Comparison of ENCODE assay signal across 9 cellular contexts in the genomic region with DNA sequence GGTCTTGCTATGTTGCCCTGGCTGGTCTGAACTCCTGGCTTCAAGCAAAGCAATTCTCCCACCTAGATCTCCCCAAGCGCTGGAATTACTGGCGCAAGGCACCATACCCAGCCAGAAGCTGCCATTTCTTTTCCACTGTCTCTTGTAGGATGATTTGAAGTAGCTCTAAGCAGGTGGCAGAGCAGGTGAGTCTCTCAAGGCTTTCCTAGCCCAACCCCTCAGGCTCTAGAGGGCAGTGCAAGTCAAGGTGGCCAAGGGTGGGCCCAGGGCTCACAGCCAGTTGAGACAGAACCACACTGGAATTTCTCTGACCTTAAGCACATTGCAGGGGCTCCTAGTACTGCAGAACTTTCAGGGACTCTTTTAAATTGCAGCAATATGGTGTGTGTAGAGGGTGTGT. TPM values are rescaled to one million over a fixed set of nuclear protein-coding genes. Genes with fewer than 3 reads are reported as not detected.
DNase-seq lines count a peak whose midpoint lies in the region; ATAC-seq and TF ChIP-seq lines count a peak whose summit lies in the region.
"Had no signal": no experiment of that assay in that cellular context is flagged by ENCODE, and none has a peak within 500 bp of the region (broad histone marks: within the 10 kb centered on the region; RNA-seq: fewer than 3 reads in every experiment).

No MANE protein-coding gene starts in this region.

- H3K4me3 ChIP-seq in kidney epithelial cell (ENCODE audit: low read depth, low read length) (no peak overlapping the region), MG63 (no peak overlapping the region)

- in situ Hi-C loops in ACHN (cut with HindIII; ENCODE audit: low pct_ligation_motif_present, low pct_unique_long_range_greater_than_20kb, low sequenced_read_pairs) (no loop called here), GM13977 (cut with MboI; ENCODE audit: low pct_unique_long_range_greater_than_20kb, low sequenced_read_pairs, unreplicated experiment) (no loop called here)

- DNase-seq in ACHN (peak; percentile 20), GM13977 (ENCODE audit: low spot score) (no peak), kidney epithelial cell (ENCODE audit: low read depth) (no peak), MG63 (no peak), cerebellum (ENCODE audit: low spot score) (no peak)
- DNase-seq: SHP77 treated with DMSO at 0.1 percent for 48 hours had no signal

- H3K9me3 ChIP-seq in MG63, result no peaks in the 10 kb centered on the region

- no peak overlapping the region for H3K27ac ChIP-seq in VCaP

- peak; percentile 46 for TF ChIP-seq CTCF in GM13977 (IDR thresholded peaks at IDR 0.05; ENCODE audit: extremely low read depth, insufficient read depth, missing control alignments)
- peak; percentile 61 for TF ChIP-seq CTCF in VCaP (conservative IDR thresholded peaks at IDR 0.05)
- peak; percentile 58 for TF ChIP-seq CTCF in kidney epithelial cell (IDR thresholded peaks at IDR 0.05; ENCODE audit: insufficient read depth, low read length, poor library complexity, severe bottlenecking)

- ATAC-seq in GM19397 (IDR thresholded peaks at IDR 0.05; ENCODE audit: unreplicated experiment) (no peak), GM18909 (IDR thresholded peaks at IDR 0.05; ENCODE audit: poor library complexity, unreplicated experiment) (no peak)

- H3K27me3 ChIP-seq in kidney epithelial cell (ENCODE audit: control insufficient read depth, insufficient read depth, low read length), result no peaks in the 10 kb centered on the region
- H3K27me3 ChIP-seq in MG63, result no peaks in the 10 kb centered on the region

- H3K36me3 ChIP-seq in kidney epithelial cell (ENCODE audit: control insufficient read depth, insufficient read depth, low read length) (no peaks in the 10 kb centered on the region), MG63 (no peaks in the 10 kb centered on the region)

RNA-seq across cellular contexts. Expression of a gene that starts 15.6 kb away (rescaled TPM):
- 59.7 and 60.0 TPM in 2 replicates for total RNA-seq in kidney epithelial cell
- total RNA-seq in MG63 (2014; rRNA removed; shearing (Covaris generic); ENCODE audit: low replicate concordance), result 43.5 and 52.3 TPM in 2 replicates
- total RNA-seq in cerebellum, result 26.3 TPM

RNA-seq across cellular contexts. Expression of a gene that starts 25.3 kb away (rescaled TPM):
- 5.4 and 13.1 TPM in 2 replicates for total RNA-seq in kidney epithelial cell
- 13.9 and 19.9 TPM in 2 replicates for total RNA-seq in MG63 (2014; rRNA removed; shearing (Covaris generic); ENCODE audit: low replicate concordance)
- 8.3 TPM for total RNA-seq in cerebellum

RNA-seq across cellular contexts. Expression of a gene that starts 32.2 kb away (rescaled TPM):
- 4.9 and 6.6 TPM in 2 replicates for total RNA-seq in kidney epithelial cell
- total RNA-seq in MG63 (2014; rRNA removed; shearing (Covaris generic); ENCODE audit: low replicate concordance), result 1.2 TPM in 1 of 2 replicates, not detected in the other
- 3.9 TPM for total RNA-seq in cerebellum

RNA-seq across cellular contexts. Expression of a gene that starts 42.2 kb away (rescaled TPM):
- total RNA-seq in kidney epithelial cell, result 16.0 and 17.4 TPM in 2 replicates
- 22.3 and 22.6 TPM in 2 replicates for total RNA-seq in MG63 (2014; rRNA removed; shearing (Covaris generic); ENCODE audit: low replicate concordance)
- 11.3 TPM for total RNA-seq in cerebellum

RNA-seq across cellular contexts. Expression of a gene that starts 42.7 kb away (rescaled TPM):
- total RNA-seq in kidney epithelial cell (400 and 501 TPM in 2 replicates), cerebellum (113 TPM)
- total RNA-seq in MG63 (2014; rRNA removed; shearing (Covaris generic); ENCODE audit: low replicate concordance), result 495 and 617 TPM in 2 replicates
